Comparison of ENCODE assay signal across 1 cellular context in genomic region chr3:195853930-195854478, GRCh38.
TF ChIP-seq lines count a peak whose summit lies in the region.

No MANE protein-coding gene starts in this region.

TF ChIP-seq in H1, 55 proteins besides CTCF, POLR2A, EP300 and RAD21:
- TF ChIP-seq GTF2F1 (IDR thresholded peaks at IDR 0.05; ENCODE audit: borderline replicate concordance, low read depth, low read length), result no peak
- TF ChIP-seq CBX8 (IDR thresholded peaks at IDR 0.05; ENCODE audit: borderline replicate concordance, low read depth, low read length), result no peak
- no peak for TF ChIP-seq CHD7 (IDR thresholded peaks at IDR 0.05; ENCODE audit: insufficient replicate concordance, low read length)
- TF ChIP-seq CREB1 (IDR thresholded peaks at IDR 0.05), result no peak
- TF ChIP-seq ZNF274 (IDR thresholded peaks at IDR 0.05; ENCODE audit: borderline replicate concordance, extremely low read depth, low read length), result no peak
- no peak for TF ChIP-seq GABPA (IDR thresholded peaks at IDR 0.05; ENCODE audit: borderline replicate concordance, insufficient read depth, low read length)
- no peak for TF ChIP-seq CHD1 (IDR thresholded peaks at IDR 0.05; ENCODE audit: low read depth, low read length)
